Comparison of ENCODE assay signal across 15 cellular contexts in the genomic region with DNA sequence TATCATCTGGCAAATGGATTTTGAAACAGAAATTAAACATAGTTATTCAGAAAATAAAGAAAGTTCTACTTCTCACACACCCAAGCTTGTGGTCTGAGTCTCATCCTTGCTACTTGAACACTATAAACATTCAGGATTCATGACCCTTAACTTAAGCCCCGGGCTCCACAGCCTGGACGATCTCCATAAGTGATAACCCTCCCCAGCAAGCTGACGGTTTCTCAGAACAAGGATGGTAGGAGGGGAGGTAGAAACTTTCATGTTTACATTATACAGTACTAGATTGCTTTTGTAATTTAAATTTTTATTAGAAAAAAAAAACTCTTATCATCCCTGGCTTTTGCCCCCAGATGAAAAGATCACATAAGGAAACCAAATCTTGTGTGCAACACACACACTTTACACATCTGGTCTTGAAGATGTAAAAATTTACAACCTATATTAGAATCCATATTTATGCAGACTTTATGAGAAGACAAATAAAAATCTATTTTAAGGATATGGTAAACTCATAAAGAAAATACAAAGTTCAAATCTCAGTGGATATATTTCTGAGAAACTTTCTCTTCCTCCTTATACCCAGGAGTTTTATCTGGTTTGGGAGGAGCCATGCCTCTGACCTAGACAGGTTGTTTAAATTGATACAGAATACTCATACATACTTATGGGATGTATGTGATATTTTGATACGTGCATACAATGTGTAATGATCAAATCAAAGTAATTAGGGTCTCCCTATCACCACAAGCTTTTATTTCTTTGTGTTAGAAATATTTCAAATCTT. TPM values are rescaled to one million over a fixed set of nuclear protein-coding genes. Genes with fewer than 3 reads are reported as not detected.
DNase-seq lines count a peak whose midpoint lies in the region; ATAC-seq and TF ChIP-seq lines count a peak whose summit lies in the region.
"Had no signal": no experiment of that assay in that cellular context is flagged by ENCODE, and none has a peak within 500 bp of the region (broad histone marks: within the 10 kb centered on the region; RNA-seq: fewer than 3 reads in every experiment).

No MANE protein-coding gene starts in this region.

- CTCF ChIA-PET in HEK293 (lab: Yijun Ruan, JAX), result interaction anchor here (0.7 to 1.2 kb wide), 3 partner anchors 12 to 35 kb away, joined by 3 read pairs; no protein-coding TSS in a partner anchor

- no peaks in the 10 kb centered on the region for H3K4me1 ChIP-seq in HEK293 (ENCODE audit: control insufficient read depth, insufficient read depth, low read length)
- H3K4me1 ChIP-seq: BE2C had no signal

- H3K4me3 ChIP-seq in HEK293 (ENCODE audit: low read depth, low read length), result no peak overlapping the region

- no peaks in the 10 kb centered on the region for H3K36me3 ChIP-seq in HEK293 (ENCODE audit: control insufficient read depth in 2 of 2, insufficient read depth in 1 of 2, low read length in 2 of 2)
- H3K36me3 ChIP-seq: BE2C had no signal

- H3K27ac ChIP-seq in HEK293 (ENCODE audit: extremely low read depth, low read depth, low read length), result no peak overlapping the region

- H3K9me3 ChIP-seq in HEK293 (ENCODE audit: control insufficient read depth, insufficient read depth, low read depth, low read length), result no peaks in the 10 kb centered on the region
- H3K9me3 ChIP-seq: BE2C had no signal

- peak; percentile 23 for DNase-seq in RPMI7951 (ENCODE audit: low read depth)
- DNase-seq in left colon, result no peak
- DNase-seq in 8988T, result no peak
- no peak for DNase-seq in activated CD4-positive, CD25-positive, alpha-beta regulatory T cell (lab: John Stamatoyannopoulos, UW)
- no peak for DNase-seq in NCI-H187 (lab: John Stamatoyannopoulos, UW)
- DNase-seq: BE2C; CD8-positive, alpha-beta T cell; HCEC 1CT; NCI-H1436 treated with DMSO at 0.1 percent for 48 hours; NCI-H2081; NCI-H748 treated with DMSO at 0.1 percent for 48 hours had no signal

- POLR2A ChIA-PET in HEK293 (lab: Yijun Ruan, JAX), result no interaction called here

- TF ChIP-seq CTCF in HEK293 (tag by site-specific recombination; IDR thresholded peaks at IDR 0.05), result no peak

- intact Hi-C loops in left colon (cut with DNase I, micrococcal nuclease), result no loop called here

- ATAC-seq in left colon (peak; percentile 71), HG03196 (IDR thresholded peaks at IDR 0.05; ENCODE audit: unreplicated experiment) (no peak)
- ATAC-seq: CD8-positive, alpha-beta T cell; Panc1; Right ventricle myocardium inferior had no signal

TF ChIP-seq in HEK293, 187 proteins besides CTCF, POLR2A, EP300 and RAD21:
- TF ChIP-seq ZNF624 (tag by site-specific recombination; IDR thresholded peaks at IDR 0.05) (no peak), ZNF544 (tag by site-specific recombination; IDR thresholded peaks at IDR 0.05) (no peak)
- TF ChIP-seq, protein P1, sequence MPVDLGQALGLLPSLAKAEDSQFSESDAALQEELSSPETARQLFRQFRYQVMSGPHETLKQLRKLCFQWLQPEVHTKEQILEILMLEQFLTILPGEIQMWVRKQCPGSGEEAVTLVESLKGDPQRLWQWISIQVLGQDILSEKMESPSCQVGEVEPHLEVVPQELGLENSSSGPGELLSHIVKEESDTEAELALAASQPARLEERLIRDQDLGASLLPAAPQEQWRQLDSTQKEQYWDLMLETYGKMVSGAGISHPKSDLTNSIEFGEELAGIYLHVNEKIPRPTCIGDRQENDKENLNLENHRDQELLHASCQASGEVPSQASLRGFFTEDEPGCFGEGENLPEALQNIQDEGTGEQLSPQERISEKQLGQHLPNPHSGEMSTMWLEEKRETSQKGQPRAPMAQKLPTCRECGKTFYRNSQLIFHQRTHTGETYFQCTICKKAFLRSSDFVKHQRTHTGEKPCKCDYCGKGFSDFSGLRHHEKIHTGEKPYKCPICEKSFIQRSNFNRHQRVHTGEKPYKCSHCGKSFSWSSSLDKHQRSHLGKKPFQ (tag by site-specific recombination; IDR thresholded peaks at IDR 0.05), result no peak
- TF ChIP-seq, protein P2, sequence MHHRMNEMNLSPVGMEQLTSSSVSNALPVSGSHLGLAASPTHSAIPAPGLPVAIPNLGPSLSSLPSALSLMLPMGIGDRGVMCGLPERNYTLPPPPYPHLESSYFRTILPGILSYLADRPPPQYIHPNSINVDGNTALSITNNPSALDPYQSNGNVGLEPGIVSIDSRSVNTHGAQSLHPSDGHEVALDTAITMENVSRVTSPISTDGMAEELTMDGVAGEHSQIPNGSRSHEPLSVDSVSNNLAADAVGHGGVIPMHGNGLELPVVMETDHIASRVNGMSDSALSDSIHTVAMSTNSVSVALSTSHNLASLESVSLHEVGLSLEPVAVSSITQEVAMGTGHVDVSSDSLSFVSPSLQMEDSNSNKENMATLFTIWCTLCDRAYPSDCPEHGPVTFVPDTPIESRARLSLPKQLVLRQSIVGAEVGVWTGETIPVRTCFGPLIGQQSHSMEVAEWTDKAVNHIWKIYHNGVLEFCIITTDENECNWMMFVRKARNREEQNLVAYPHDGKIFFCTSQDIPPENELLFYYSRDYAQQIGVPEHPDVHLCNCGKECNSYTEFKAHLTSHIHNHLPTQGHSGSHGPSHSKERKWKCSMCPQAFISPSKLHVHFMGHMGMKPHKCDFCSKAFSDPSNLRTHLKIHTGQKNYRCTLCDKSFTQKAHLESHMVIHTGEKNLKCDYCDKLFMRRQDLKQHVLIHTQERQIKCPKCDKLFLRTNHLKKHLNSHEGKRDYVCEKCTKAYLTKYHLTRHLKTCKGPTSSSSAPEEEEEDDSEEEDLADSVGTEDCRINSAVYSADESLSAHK (tag by site-specific recombination; IDR thresholded peaks at IDR 0.05), result 0 out of 2 replicates have a peak, but pooled peaks have one; percentile 36

RNA-seq across cellular contexts. Expression of a gene that starts 20.0 kb away (rescaled TPM):
- total RNA-seq in RPMI7951 (2014; rRNA removed; shearing (Covaris generic)), result not detected in 2 replicates
- total RNA-seq in left colon, result under 1 TPM in 1 of 2 donors, not detected in 1; 0.64 TPM
- total RNA-seq: CD8-positive, alpha-beta T cell; Right ventricle myocardium inferior had no signal
